Comparison of ENCODE assay signal across 12 cellular contexts in genomic region chrX:155441097-155441496, GRCh38. TPM values are rescaled to one million over a fixed set of nuclear protein-coding genes. Genes with fewer than 3 reads are reported as not detected.
"Had no signal": no experiment of that assay in that cellular context is flagged by ENCODE, and none has a peak within 500 bp of the region (broad histone marks: within the 10 kb centered on the region; RNA-seq: fewer than 3 reads in every experiment).

No MANE protein-coding gene starts in this region.

- FAIRE-seq: H1, H54 had no signal

- H3K4me1 ChIP-seq: HAP-1 had no signal

- H3K4me3 Mint-ChIP-seq: GM23338, HFFc6 had no signal

- H3K27ac ChIP-seq: GM23248 had no signal

- DNase-seq: GM23248, GOT3, H7, H9, HCEC 1CT, HFFc6 had no signal

- H3K27ac Mint-ChIP-seq: GM23338, H9, HFFc6 had no signal

- H2AFZ ChIP-seq: GM23248, GM23338 had no signal

- H3K36me3 ChIP-seq: HAP-1 had no signal

- H3K9ac ChIP-seq: GM23248 had no signal

- H3K4me3 ChIP-seq: GM23248, GM23338, HAP-1 had no signal

- H3K4me2 ChIP-seq: GM23338 had no signal

- H3K9me3 ChIP-seq: HAP-1 had no signal

- H3K4me1 Mint-ChIP-seq: GM23338, H9 had no signal

- ATAC-seq: GM23338, HCT116 had no signal

RNA-seq across cellular contexts. Expression of gene F8A3, which starts 17.3 kb away (rescaled TPM):
- polyA plus RNA-seq: GM23338 had no signal

RNA-seq across cellular contexts. Expression of gene F8A2, which starts 59.2 kb away (rescaled TPM):
- total RNA-seq: GM23248, GM23338, H1, H4, H7, H9, HFFc6 had no signal
- polyA plus RNA-seq: GM23248, GM23338, H1 had no signal
